Comparison of ENCODE assay signal across 14 cellular contexts in genomic region chr11:37105456-37105855, GRCh38.
DNase-seq lines count a peak whose midpoint lies in the region; TF ChIP-seq lines count a peak whose summit lies in the region.
"Had no signal": no experiment of that assay in that cellular context is flagged by ENCODE, and none has a peak within 500 bp of the region (broad histone marks: within the 10 kb centered on the region; RNA-seq: fewer than 3 reads in every experiment).

No MANE protein-coding gene starts in this region.

- peak; percentile 42 for DNase-seq in SK-N-MC (ENCODE audit: low read depth, low spot score)
- peak; percentile 1 for DNase-seq in astrocyte of the hippocampus (ENCODE audit: low read depth, low spot score)
- peak; percentile 41 for DNase-seq in middle frontal gyrus (ENCODE audit: extremely low spot score, low spot score)
- peak; percentile 44 for DNase-seq in superior temporal gyrus (ENCODE audit: extremely low spot score)
- no peak for DNase-seq in spleen
- DNase-seq in lower leg skin (ENCODE audit: low spot score in 2 of 2) = no peak
- DNase-seq in globus pallidus (ENCODE audit: low spot score) = no peak
- DNase-seq: AML-193; Caco-2; CD4-positive, alpha-beta T cell; GM23248 had no signal

- 67 to 89% (median 71%) methylated on average over 2 of the region's 2 CpGs for WGBS in spleen, 5 donors
- WGBS in lower leg skin, 2 donors = 49 to 50% methylated on average over 2 of the region's 2 CpGs

- no peaks in the 10 kb centered on the region for H3K27me3 ChIP-seq in spleen (replicated peaks in 1 of 7)

- H3K4me3 ChIP-seq in SK-N-MC (peak overlapping the region; percentile 49), spleen (no peak overlapping the region), lower leg skin (ENCODE audit: low read depth, poor library complexity, severe bottlenecking) (no peak overlapping the region)
- H3K4me3 ChIP-seq: GM23248, HAP-1 had no signal

- H3K27ac ChIP-seq in SK-N-MC (peak overlapping the region; percentile 95), spleen (no peak overlapping the region)
- H3K27ac ChIP-seq: C4-2B, GM23248, HL-60 had no signal

- TF ChIP-seq POLR2A in spleen (IDR thresholded peaks at IDR 0.05) (no peak), lower leg skin (IDR thresholded peaks at IDR 0.05) (no peak)

- no peaks in the 10 kb centered on the region for H3K36me3 ChIP-seq in SK-N-MC (ENCODE audit: insufficient read depth, low read length)
- H3K36me3 ChIP-seq in spleen = no peaks in the 10 kb centered on the region
- H3K36me3 ChIP-seq: HAP-1 had no signal

- no peak overlapping the region for H3K9ac ChIP-seq in SK-N-MC (ENCODE audit: insufficient read length)
- H3K9ac ChIP-seq: GM23248 had no signal

- no peaks in the 10 kb centered on the region for H3K4me1 ChIP-seq in spleen
- H3K4me1 ChIP-seq: Caco-2, HAP-1 had no signal

- no peak for TF ChIP-seq CTCF in spleen (IDR thresholded peaks at IDR 0.05 in 8 of 11, conservative IDR thresholded peaks at IDR 0.05 in 3 of 11)
- TF ChIP-seq CTCF in lower leg skin (IDR thresholded peaks at IDR 0.05) = no peak

- intact Hi-C loops in spleen (cut with DNase I; ENCODE audit: low total_unique reads) (no loop called here), lower leg skin (cut with DNase I; ENCODE audit: low total_unique reads) (no loop called here)

- H3K9me3 ChIP-seq in SK-N-MC (ENCODE audit: low read depth, low read length) = no peaks in the 10 kb centered on the region
- H3K9me3 ChIP-seq in spleen = no peaks in the 10 kb centered on the region
- H3K9me3 ChIP-seq: Caco-2, HAP-1 had no signal

Comparison
In these comparisons a context has a peak if more than half of its experiments do, and no peak if none do; other contexts are left out.
1. DNase-seq: peak in SK-N-MC (single experiment), astrocyte of the hippocampus (single experiment), middle frontal gyrus (single experiment) and superior temporal gyrus (single experiment); none in spleen (single experiment), lower leg skin (0 of 2) and globus pallidus (single experiment).